ENCODE assay signal across 1 cellular context in the genomic region with DNA sequence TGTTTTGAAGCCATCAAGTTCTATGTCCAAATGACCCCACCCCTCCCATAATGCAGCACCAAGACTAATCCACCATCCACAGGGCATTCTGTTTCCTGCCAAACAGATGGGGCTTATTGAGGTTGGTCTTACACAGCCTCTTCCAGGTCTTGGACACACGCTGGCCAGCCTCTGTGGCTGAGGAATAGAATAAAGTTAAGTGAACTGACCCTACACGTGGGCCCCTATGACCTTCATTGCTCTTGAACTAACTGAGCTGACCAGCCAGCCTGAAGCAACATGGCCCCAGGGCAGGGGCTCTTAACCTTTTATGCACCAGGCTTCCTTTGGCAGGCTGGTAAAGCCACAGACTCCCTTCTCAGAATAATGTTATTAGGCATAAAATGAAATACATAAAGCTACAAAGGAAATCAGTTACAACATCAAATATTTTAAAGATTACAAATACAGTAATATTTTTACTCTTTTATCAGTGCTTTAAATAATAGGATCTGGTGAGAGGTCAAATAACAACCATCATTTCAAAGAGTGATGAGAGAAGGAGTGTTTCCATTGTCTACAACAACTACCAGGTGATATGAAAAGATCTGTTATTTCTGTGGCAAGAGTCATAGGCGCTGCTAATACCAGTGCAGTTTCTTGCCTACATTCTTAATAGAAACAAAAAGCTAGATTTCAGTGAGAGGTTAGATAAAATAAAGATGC.
TF ChIP-seq lines count a peak whose summit lies in the region.

No MANE protein-coding gene starts in this region.

TF ChIP-seq in K562, 482 proteins besides CTCF, POLR2A, EP300 and RAD21 (continued from another document):
- TF ChIP-seq, protein P1, sequence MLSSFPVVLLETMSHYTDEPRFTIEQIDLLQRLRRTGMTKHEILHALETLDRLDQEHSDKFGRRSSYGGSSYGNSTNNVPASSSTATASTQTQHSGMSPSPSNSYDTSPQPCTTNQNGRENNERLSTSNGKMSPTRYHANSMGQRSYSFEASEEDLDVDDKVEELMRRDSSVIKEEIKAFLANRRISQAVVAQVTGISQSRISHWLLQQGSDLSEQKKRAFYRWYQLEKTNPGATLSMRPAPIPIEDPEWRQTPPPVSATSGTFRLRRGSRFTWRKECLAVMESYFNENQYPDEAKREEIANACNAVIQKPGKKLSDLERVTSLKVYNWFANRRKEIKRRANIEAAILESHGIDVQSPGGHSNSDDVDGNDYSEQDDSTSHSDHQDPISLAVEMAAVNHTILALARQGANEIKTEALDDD (IDR thresholded peaks at IDR 0.05): 0 out of 2 replicates have a peak, but pooled peaks have one; percentile 39
- TF ChIP-seq NFATC3 (IDR thresholded peaks at IDR 0.05): no peak
- TF ChIP-seq ZNF584 (CRISPR knock-in tag; IDR thresholded peaks at IDR 0.05; ENCODE audit: low read depth): peak; percentile 69; the same call in 1 of the 2 replicates
- 0 out of 2 replicates have a peak, but pooled peaks have one; percentile 4 for TF ChIP-seq CTBP1 (IDR thresholded peaks at IDR 0.05; ENCODE audit: borderline replicate concordance)
- TF ChIP-seq RFX5 (IDR thresholded peaks at IDR 0.05; ENCODE audit: low read depth, low read length): no peak
- no peak for TF ChIP-seq SP1 (CRISPR knock-in tag; IDR thresholded peaks at IDR 0.05)
- TF ChIP-seq NR2C2 (CRISPR knock-in tag; IDR thresholded peaks at IDR 0.05): no peak
- TF ChIP-seq NR2C2 (tag; IDR thresholded peaks at IDR 0.05): peak; percentile 39; the same call in 1 of the 2 replicates
- 0 out of 2 replicates have a peak, but pooled peaks have one; percentile 0 for TF ChIP-seq LEF1 (IDR thresholded peaks at IDR 0.05)
- TF ChIP-seq THRAP3 (IDR thresholded peaks at IDR 0.05; ENCODE audit: borderline replicate concordance): no peak
- no peak for TF ChIP-seq FOXJ2 (tag; IDR thresholded peaks at IDR 0.05)
- 0 out of 2 replicates have a peak, but pooled peaks have one; percentile 13 for TF ChIP-seq NFRKB (IDR thresholded peaks at IDR 0.05; ENCODE audit: low read depth)
- TF ChIP-seq HDAC8 (tag; IDR thresholded peaks at IDR 0.05): no peak
- no peak for TF ChIP-seq PTRF (tag; IDR thresholded peaks at IDR 0.05)
- peak; percentile 64 for TF ChIP-seq ESRRA (IDR thresholded peaks at IDR 0.05; ENCODE audit: borderline replicate concordance, low read depth)
- TF ChIP-seq ZNF75A (CRISPR knock-in tag; IDR thresholded peaks at IDR 0.05): peak; percentile 31; the same call in 1 of the 2 replicates
TF ChIP-seq in K562: peak in this region for 13.
